In genomic region chr1:228081144-228081543, GRCh38 we compare ENCODE assay signal across 8 cellular contexts. TPM values are rescaled to one million over a fixed set of nuclear protein-coding genes. Genes with fewer than 3 reads are reported as not detected.
DNase-seq lines count a peak whose midpoint lies in the region; ATAC-seq and TF ChIP-seq lines count a peak whose summit lies in the region.

No MANE protein-coding gene starts in this region.

- no peak overlapping the region for H3K23ac ChIP-seq in mesendoderm (ENCODE audit: low read length)

- H4K8ac ChIP-seq in mesendoderm (ENCODE audit: low read depth, low read length): no peak overlapping the region

- intact Hi-C loops in body of pancreas (cut with DNase I): no loop called here
- intact Hi-C loops in uterus (cut with DNase I; ENCODE audit: low total_unique reads): no loop called here

- no peak overlapping the region for H2BK5ac ChIP-seq in mesendoderm (ENCODE audit: low read length)

- H3K79me2 ChIP-seq in mesendoderm (ENCODE audit: control insufficient read depth, insufficient read depth, low read length): peaks cover 36% of the 10 kb centered on the region

- H3K4me2 ChIP-seq in mesendoderm (ENCODE audit: low read length): no peak overlapping the region

- H3K18ac ChIP-seq in mesendoderm (ENCODE audit: low read length): no peak overlapping the region

- H3K9me3 ChIP-seq in body of pancreas (no peaks in the 10 kb centered on the region), uterus (no peaks in the 10 kb centered on the region)

- no peak for DNase-seq in activated naive CD4-positive, alpha-beta T cell treated with anti-CD3 and anti-CD28 coated beads, Interleukin-2, amount 10 ng/mL, durations not matched to agents 7 days and 5 days
- no peak for DNase-seq in activated naive CD4-positive, alpha-beta T cell (lab: John Stamatoyannopoulos, UW)
- DNase-seq in body of pancreas (peak in 3 of 4 donors; percentile 5 to 12 (median 8)), mesendoderm (no peak), uterus (no peak), nucleus accumbens (lab: John Stamatoyannopoulos, UW) (no peak), anterior cingulate cortex (lab: John Stamatoyannopoulos, UW) (no peak)

- H3K9ac ChIP-seq in mesendoderm (ENCODE audit: low read length): peak overlapping the region; percentile 89

- H3K56ac ChIP-seq in mesendoderm (ENCODE audit: low read length): no peak overlapping the region

- ATAC-seq in body of pancreas (no peak), GM19324 (IDR thresholded peaks at IDR 0.05; ENCODE audit: low FRiP score, unreplicated experiment) (no peak)

- H3K4me1 ChIP-seq in body of pancreas (peaks cover 31% of the 10 kb centered on the region), mesendoderm (ENCODE audit: control insufficient read depth, low read depth, low read length) (peaks cover 12% of the 10 kb centered on the region), uterus (peaks cover 6 to 22% of the 10 kb centered on the region in 2 donors)

- TF ChIP-seq POLR2A in body of pancreas (IDR thresholded peaks at IDR 0.05): no peak
- TF ChIP-seq POLR2A in uterus (IDR thresholded peaks at IDR 0.05): no peak

- no peak overlapping the region for H3K4me3 ChIP-seq in body of pancreas
- no peak overlapping the region for H3K4me3 ChIP-seq in mesendoderm (ENCODE audit: low read length)
- peak overlapping the region; percentile 80 to 94 for H3K4me3 ChIP-seq in uterus

- peak overlapping the region; percentile 90 for H3K27ac Mint-ChIP-seq in activated naive CD4-positive, alpha-beta T cell treated with anti-CD3 and anti-CD28 coated beads, Interleukin-2, amount 10 ng/mL, durations not matched to agents 7 days and 5 days

- H3K27me3 ChIP-seq in body of pancreas (no peaks in the 10 kb centered on the region), mesendoderm (ENCODE audit: insufficient read depth, low read length, poor library complexity) (no peaks in the 10 kb centered on the region), uterus (no peaks in the 10 kb centered on the region)

- peaks cover 4% of the 10 kb centered on the region for H3K79me1 ChIP-seq in mesendoderm (ENCODE audit: low read length)

- CTCF ChIA-PET in activated naive CD4-positive, alpha-beta T cell treated with anti-CD3 and anti-CD28 coated beads, Interleukin-2, amount 10 ng/mL, durations not matched to agents 7 days and 5 days (lab: Charles Lee): no interaction called here

- no peak overlapping the region for H2BK120ac ChIP-seq in mesendoderm (ENCODE audit: low read depth, low read length)

- peaks cover 36% of the 10 kb centered on the region for H3K4me1 Mint-ChIP-seq in activated naive CD4-positive, alpha-beta T cell treated with anti-CD3 and anti-CD28 coated beads, Interleukin-2, amount 10 ng/mL, durations not matched to agents 7 days and 5 days

- peaks cover 23% of the 10 kb centered on the region for H3K36me3 Mint-ChIP-seq in activated naive CD4-positive, alpha-beta T cell treated with anti-CD3 and anti-CD28 coated beads, Interleukin-2, amount 10 ng/mL, durations not matched to agents 7 days and 5 days

- 59 to 74% methylated on average over 5 to 7 of the region's 7 CpGs for WGBS in body of pancreas, 2 donors
- WGBS in mesendoderm (ENCODE audit: extremely low coverage, insufficient coverage, low lambda C conversion rate): no CpG with 5 or more reads among the region's 7 CpGs

- H3K27me3 Mint-ChIP-seq in activated naive CD4-positive, alpha-beta T cell treated with anti-CD3 and anti-CD28 coated beads, Interleukin-2, amount 10 ng/mL, durations not matched to agents 7 days and 5 days: no peaks in the 10 kb centered on the region

- no peak overlapping the region for H3K4ac ChIP-seq in mesendoderm (ENCODE audit: low read depth, low read length)

- H3K36me3 ChIP-seq in body of pancreas (replicated peaks in 1 of 2; ENCODE audit: insufficient read depth in 1 of 2, low read depth in 2 of 2) (no peaks in the 10 kb centered on the region), mesendoderm (ENCODE audit: control insufficient read depth, insufficient read depth, low read length) (no peaks in the 10 kb centered on the region), uterus (no peaks in the 10 kb centered on the region)

- no peak overlapping the region for H4K5ac ChIP-seq in mesendoderm (ENCODE audit: low read length)

- H3K9me3 Mint-ChIP-seq in activated naive CD4-positive, alpha-beta T cell treated with anti-CD3 and anti-CD28 coated beads, Interleukin-2, amount 10 ng/mL, durations not matched to agents 7 days and 5 days: no peaks in the 10 kb centered on the region

- no peak overlapping the region for H2AK5ac ChIP-seq in mesendoderm (ENCODE audit: low read length)

- H2BK15ac ChIP-seq in mesendoderm (replicated peaks; ENCODE audit: low read depth): no peak overlapping the region

- no peak for TF ChIP-seq CTCF in body of pancreas (IDR thresholded peaks at IDR 0.05)
- no peak for TF ChIP-seq CTCF in uterus (IDR thresholded peaks at IDR 0.05)

- peak overlapping the region; percentile 85 for H3K4me3 Mint-ChIP-seq in activated naive CD4-positive, alpha-beta T cell treated with anti-CD3 and anti-CD28 coated beads, Interleukin-2, amount 10 ng/mL, durations not matched to agents 7 days and 5 days

- H3K27ac ChIP-seq in body of pancreas: peak overlapping the region in 1 of 4 donors; percentile 99
- no peak overlapping the region for H3K27ac ChIP-seq in mesendoderm (ENCODE audit: low read depth, low read length)
- peak overlapping the region in 1 of 2 donors; percentile 80 for H3K27ac ChIP-seq in uterus

RNA-seq across cellular contexts. Expression of gene ARF1, which starts 1.4 kb away (rescaled TPM):
- total RNA-seq in body of pancreas (100 to 1,000 TPM; 158 to 203 TPM), uterus (100 to 1,000 TPM; 165 to 340 (median 203) TPM)
- polyA plus RNA-seq in mesendoderm (2013, experiment 1 of 2): 264 TPM
- 266 TPM for polyA plus RNA-seq in mesendoderm (2013, experiment 2 of 2)

RNA-seq across cellular contexts. Expression of gene C1orf35, which starts 22.0 kb away (rescaled TPM):
- total RNA-seq in body of pancreas (10 to 100 TPM; 10.9 to 71.2 TPM), uterus (10 to 100 TPM in 3 of 4 donors, not detected in 1; 10.6 to 18.6 (median 12.6) TPM)
- polyA plus RNA-seq in mesendoderm (2013, experiment 1 of 2): 23.0 TPM
- polyA plus RNA-seq in mesendoderm (2013, experiment 2 of 2): 22.1 TPM

RNA-seq across cellular contexts. Expression of gene MRPL55, which starts 28.0 kb away (rescaled TPM):
- total RNA-seq in body of pancreas (10 to 100 TPM; 65.9 to 68.7 TPM), uterus (10 to 100 TPM; 19.4 to 43.4 (median 33.6) TPM)
- 64.4 TPM for polyA plus RNA-seq in mesendoderm (2013, experiment 1 of 2)
- 65.3 TPM for polyA plus RNA-seq in mesendoderm (2013, experiment 2 of 2)

RNA-seq across cellular contexts. Expression of gene GUK1, which starts 58.9 kb away (rescaled TPM):
- total RNA-seq in body of pancreas: 100 to 1,000 TPM; 210 to 216 TPM
- 87.6 TPM for polyA plus RNA-seq in mesendoderm (2013, experiment 1 of 2)
- 89.9 TPM for polyA plus RNA-seq in mesendoderm (2013, experiment 2 of 2)
- total RNA-seq in uterus: 100 to 1,000 TPM; 124 to 406 (median 289) TPM

Comparison
In these comparisons a context has a peak if more than half of its experiments do, and no peak if none do; other contexts are left out.
1. DNase-seq: peak in body of pancreas (3 of 4); none in activated naive CD4-positive, alpha-beta T cell treated with anti-CD3 and anti-CD28 coated beads, Interleukin-2, amount 10 ng/mL, durations not matched to agents 7 days and 5 days (single experiment), activated naive CD4-positive, alpha-beta T cell (0 of 4), mesendoderm (single experiment), uterus (0 of 2), nucleus accumbens (0 of 56) and anterior cingulate cortex (0 of 58).
2. H3K4me3 ChIP-seq: peak in uterus (2 of 2); none in body of pancreas (0 of 2) and mesendoderm (single experiment).